In genomic region chr10:104121485-104122272, GRCh38 we compare ENCODE assay signal across 8 cellular contexts. TPM values are rescaled to one million over a fixed set of nuclear protein-coding genes. Genes with fewer than 3 reads are reported as not detected.
DNase-seq lines count a peak whose midpoint lies in the region; ATAC-seq and TF ChIP-seq lines count a peak whose summit lies in the region.

SFR1 (plus strand) TSS chr10:104122171; CDS start chr10:104122184, 13 bp downstream.

- peaks cover 11 to 20% of the 10 kb centered on the region in 2 donors for H3K36me3 Mint-ChIP-seq in CD14-positive monocyte
- peaks cover 18% of the 10 kb centered on the region for H3K36me3 Mint-ChIP-seq in activated CD4-positive, alpha-beta T cell treated with anti-CD3 and anti-CD28 coated beads, Interleukin-2, amount 10 ng/mL, durations not matched to agents 7 days and 5 days (ENCODE audit: low read depth)

- H3K27me3 Mint-ChIP-seq in CD14-positive monocyte (ENCODE audit: low read depth in 3 of 3), result peaks cover 0 to 5% (median 1%) of the 10 kb centered on the region in 3 donors
- H3K27me3 Mint-ChIP-seq in activated CD4-positive, alpha-beta T cell treated with anti-CD3 and anti-CD28 coated beads, Interleukin-2, amount 10 ng/mL, durations not matched to agents 7 days and 5 days, result peaks cover 7% of the 10 kb centered on the region

- peak within 1 kb of the TSS; percentile 98 to 100 (median 99) for H3K27ac Mint-ChIP-seq in CD14-positive monocyte
- H3K27ac Mint-ChIP-seq in activated CD4-positive, alpha-beta T cell treated with anti-CD3 and anti-CD28 coated beads, Interleukin-2, amount 10 ng/mL, durations not matched to agents 7 days and 5 days, result peak within 1 kb of the TSS; percentile 100

- DNase-seq in CD14-positive monocyte (ENCODE audit: low spot score) (peak; percentile 99), NCI-H69 (lab: John Stamatoyannopoulos, UW) (peak; percentile 97), coronary artery (ENCODE audit: low spot score) (peak; percentile 99), left colon (peak; percentile 99)
- peak; percentile 99 for DNase-seq in activated CD4-positive, alpha-beta T cell treated with anti-CD3 and anti-CD28 coated beads, Interleukin-2, amount 10 ng/mL, durations not matched to agents 7 days and 5 days
- peak; percentile 99 for DNase-seq in stimulated activated CD4-positive, alpha-beta T cell treated with anti-CD3 and anti-CD28 coated beads, Interleukin-1b, Interleukin-23, amount 100 ng/mL, for 48 hours

- H3K27ac ChIP-seq in coronary artery, result peak within 1 kb of the TSS; percentile 97

- H3K4me3 ChIP-seq in coronary artery, result peak within 1 kb of the TSS; percentile 80

- CTCF ChIA-PET in activated CD4-positive, alpha-beta T cell treated with anti-CD3 and anti-CD28 coated beads, Interleukin-2, amount 10 ng/mL, durations not matched to agents 7 days and 5 days (lab: Charles Lee), result interaction anchor here (0.6 to 1.9 kb wide), 28 partner anchors 8 to 236 kb away, joined by 3 to 7 read pairs (median 4); no protein-coding TSS in a partner anchor

- peak within 1 kb of the TSS; percentile 86 to 91 for H3K4me3 Mint-ChIP-seq in CD14-positive monocyte
- H3K4me3 Mint-ChIP-seq in activated CD4-positive, alpha-beta T cell treated with anti-CD3 and anti-CD28 coated beads, Interleukin-2, amount 10 ng/mL, durations not matched to agents 7 days and 5 days, result peak within 1 kb of the TSS; percentile 94

- intact Hi-C loops in CD14-positive monocyte (cut with micrococcal nuclease) (loop anchor here (5.0 to 10.0 kb wide), 4 partner anchors 154 to 207 kb away; partner anchors contain the start of genes SLK (in 2 of the 2) and STN1 (in 2 of the 2)), left colon (cut with DNase I, micrococcal nuclease) (loop anchor here in 1 of 2 donors (10.0 kb wide), 1 partner anchor 147 kb away; no protein-coding TSS in a partner anchor)

- ATAC-seq in GM19351 (IDR thresholded peaks at IDR 0.05; ENCODE audit: unreplicated experiment) (peak; percentile 86), HG03521 (IDR thresholded peaks at IDR 0.05; ENCODE audit: unreplicated experiment) (peak; percentile 87), left colon (peak; percentile 87)

- no peaks in the 10 kb centered on the region for H3K9me3 Mint-ChIP-seq in CD14-positive monocyte
- H3K9me3 Mint-ChIP-seq in activated CD4-positive, alpha-beta T cell treated with anti-CD3 and anti-CD28 coated beads, Interleukin-2, amount 10 ng/mL, durations not matched to agents 7 days and 5 days, result no peaks in the 10 kb centered on the region

- H3K4me1 Mint-ChIP-seq in CD14-positive monocyte, result peaks cover 14% of the 10 kb centered on the region
- H3K4me1 Mint-ChIP-seq in activated CD4-positive, alpha-beta T cell treated with anti-CD3 and anti-CD28 coated beads, Interleukin-2, amount 10 ng/mL, durations not matched to agents 7 days and 5 days, result peaks cover 42% of the 10 kb centered on the region

- POLR2A ChIA-PET in activated CD4-positive, alpha-beta T cell treated with anti-CD3 and anti-CD28 coated beads, Interleukin-2, amount 10 ng/mL, durations not matched to agents 7 days and 5 days (lab: Charles Lee), result interaction anchor here (1.0 to 1.7 kb wide), 2 partner anchors 200 to 232 kb away, joined by 5 read pairs; no protein-coding TSS in a partner anchor

- TF ChIP-seq CTCF in CD14-positive monocyte (IDR thresholded peaks at IDR 0.05) (peak; percentile 62), coronary artery (IDR thresholded peaks at IDR 0.05) (peak; percentile 39)

RNA-seq across cellular contexts. Expression of gene SFR1, which starts in this region (rescaled TPM):
- polyA plus RNA-seq in CD14-positive monocyte, result 10 to 100 TPM; 16.9 to 18.1 TPM
- total RNA-seq in activated CD4-positive, alpha-beta T cell treated with anti-CD3 and anti-CD28 coated beads, Interleukin-2, amount 10 ng/mL, durations not matched to agents 7 days and 5 days, result 10 to 100 TPM; 13.6 to 16.1 TPM
- total RNA-seq in left colon, result 1 to 10 TPM; 3.4 to 5.6 TPM

Comparison
In these comparisons a context has a peak if more than half of its experiments do, and no peak if none do; other contexts are left out.
1. Peak in every context shown above with its lines: DNase-seq, ATAC-seq, H3K4me3 ChIP-seq and H3K27ac ChIP-seq.